Comparison of ENCODE assay signal across 22 cellular contexts in genomic region chr6:144336900-144337299, GRCh38. TPM values are rescaled to one million over a fixed set of nuclear protein-coding genes. Genes with fewer than 3 reads are reported as not detected.
DNase-seq lines count a peak whose midpoint lies in the region; ATAC-seq and TF ChIP-seq lines count a peak whose summit lies in the region.
"Had no signal": no experiment of that assay in that cellular context is flagged by ENCODE, and none has a peak within 500 bp of the region (broad histone marks: within the 10 kb centered on the region; RNA-seq: fewer than 3 reads in every experiment).

No MANE protein-coding gene starts in this region.

- DNase-seq in CD8-positive, alpha-beta T cell, result no peak
- DNase-seq in central memory CD8-positive, alpha-beta T cell (ENCODE audit: low spot score in 2 of 2), result no peak
- no peak for DNase-seq in osteoblast (ENCODE audit: insufficient read length, low spot score, missing footprints)
- no peak for DNase-seq in erythroblast (lab: John Stamatoyannopoulos, UW)
- DNase-seq in germinal center (ENCODE audit: low spot score), result no peak
- DNase-seq: activated CD4-positive, alpha-beta memory T cell treated with anti-CD3 and anti-CD28 coated beads, Interleukin-2, amount 10 ng/mL, durations not matched to agents 7 days and 5 days; aorta; foreskin keratinocyte; GM23248; KBM-7; kidney glomerular epithelial cell; NCI-H1092; NCI-H2081 treated with DMSO at 0.1 percent for 48 hours; NCI-H526 treated with DMSO at 0.1 percent for 48 hours; occipital lobe; sigmoid colon; substantia nigra had no signal

- CTCF ChIA-PET in CD8-positive, alpha-beta T cell (lab: Charles Lee), result interaction anchor here (1.0 kb wide), 1 partner anchor 14 kb away, joined by 3 read pairs; no protein-coding TSS in a partner anchor

- no peak overlapping the region for H2AFZ ChIP-seq in osteoblast (ENCODE audit: low read length)
- H2AFZ ChIP-seq: GM23248 had no signal

- POLR2A ChIA-PET in CD8-positive, alpha-beta T cell (lab: Charles Lee), result interaction anchor here (3.2 kb wide), 1 partner anchor 7 kb away, joined by 24 read pairs; no protein-coding TSS in a partner anchor

- no peak overlapping the region for H3K4me3 Mint-ChIP-seq in CD8-positive, alpha-beta T cell
- H3K4me3 Mint-ChIP-seq in IgD-negative memory B cell, result no peak overlapping the region
- H3K4me3 Mint-ChIP-seq in central memory CD8-positive, alpha-beta T cell, result no peak overlapping the region
- H3K4me3 Mint-ChIP-seq: activated CD4-positive, alpha-beta memory T cell treated with anti-CD3 and anti-CD28 coated beads, Interleukin-2, amount 10 ng/mL, durations not matched to agents 7 days and 5 days; activated T-helper 17 cell treated with anti-CD3 and anti-CD28 coated beads, Interleukin-2, amount 50 U/mL, for 72 hours; mesothelial cell of epicardium had no signal

- H3K4me2 ChIP-seq in osteoblast (ENCODE audit: insufficient read depth, low read length), result peak overlapping the region; percentile 21

- peaks cover 66% of the 10 kb centered on the region for H3K4me1 Mint-ChIP-seq in CD8-positive, alpha-beta T cell (ENCODE audit: low read depth)
- H3K4me1 Mint-ChIP-seq in IgD-negative memory B cell, result peaks cover 62 to 74% (median 62%) of the 10 kb centered on the region in 3 donors
- H3K4me1 Mint-ChIP-seq in central memory CD8-positive, alpha-beta T cell, result peaks cover 69% of the 10 kb centered on the region

- peaks cover 93% of the 10 kb centered on the region for H3K79me2 ChIP-seq in osteoblast (ENCODE audit: insufficient read depth, low read length)

- no peaks in the 10 kb centered on the region for H3K27me3 ChIP-seq in CD8-positive, alpha-beta T cell (ENCODE audit: insufficient read depth, low read length)
- H3K27me3 ChIP-seq in osteoblast (ENCODE audit: insufficient read depth, low read length), result no peaks in the 10 kb centered on the region
- H3K27me3 ChIP-seq: foreskin keratinocyte, sigmoid colon had no signal

- ATAC-seq in CD8-positive, alpha-beta T cell, result no peak
- no peak for ATAC-seq in central memory CD8-positive, alpha-beta T cell (replicated peaks; ENCODE audit: extremely low read depth, poor library complexity, severe bottlenecking)
- no peak for ATAC-seq in HG03097 (IDR thresholded peaks at IDR 0.05; ENCODE audit: low FRiP score, unreplicated experiment)
- ATAC-seq: activated T-helper 17 cell treated with anti-CD3 and anti-CD28 coated beads, Interleukin-2, amount 50 U/mL, for 72 hours; foreskin keratinocyte had no signal

- H3K4me3 ChIP-seq in CD8-positive, alpha-beta T cell (ENCODE audit: low read depth, low read length), result no peak overlapping the region
- no peak overlapping the region for H3K4me3 ChIP-seq in osteoblast (ENCODE audit: insufficient read depth, low read length)
- H3K4me3 ChIP-seq: GM23248, sigmoid colon had no signal

- H3K9me3 ChIP-seq in CD8-positive, alpha-beta T cell (ENCODE audit: low read length), result no peaks in the 10 kb centered on the region
- H3K9me3 ChIP-seq in osteoblast (ENCODE audit: low read depth, low read length), result no peaks in the 10 kb centered on the region
- H3K9me3 ChIP-seq: sigmoid colon had no signal

- no peaks in the 10 kb centered on the region for H3K9me3 Mint-ChIP-seq in CD8-positive, alpha-beta T cell
- no peaks in the 10 kb centered on the region for H3K9me3 Mint-ChIP-seq in IgD-negative memory B cell
- no peaks in the 10 kb centered on the region for H3K9me3 Mint-ChIP-seq in central memory CD8-positive, alpha-beta T cell
- H3K9me3 Mint-ChIP-seq: activated CD4-positive, alpha-beta memory T cell treated with anti-CD3 and anti-CD28 coated beads, Interleukin-2, amount 10 ng/mL, durations not matched to agents 7 days and 5 days; activated T-helper 17 cell treated with anti-CD3 and anti-CD28 coated beads, Interleukin-2, amount 50 U/mL, for 72 hours; mesothelial cell of epicardium had no signal

- TF ChIP-seq CTCF in CD8-positive, alpha-beta T cell (IDR thresholded peaks at IDR 0.05), result no peak
- TF ChIP-seq CTCF in osteoblast (IDR thresholded peaks at IDR 0.05; ENCODE audit: extremely low read depth, low read depth, low read length), result no peak

- peak overlapping the region; percentile 72 for H3K27ac Mint-ChIP-seq in CD8-positive, alpha-beta T cell
- peak overlapping the region in 2 of 3 donors; percentile 28 to 93 for H3K27ac Mint-ChIP-seq in IgD-negative memory B cell
- peak overlapping the region; percentile 82 for H3K27ac Mint-ChIP-seq in central memory CD8-positive, alpha-beta T cell (ENCODE audit: low read depth)
- H3K27ac Mint-ChIP-seq: activated CD4-positive, alpha-beta memory T cell treated with anti-CD3 and anti-CD28 coated beads, Interleukin-2, amount 10 ng/mL, durations not matched to agents 7 days and 5 days; activated T-helper 17 cell treated with anti-CD3 and anti-CD28 coated beads, Interleukin-2, amount 50 U/mL, for 72 hours; mesothelial cell of epicardium had no signal

- no peak overlapping the region for H3K27ac ChIP-seq in CD8-positive, alpha-beta T cell (ENCODE audit: low read depth, low read length)
- H3K27ac ChIP-seq in osteoblast (ENCODE audit: low read depth, low read length), result no peak overlapping the region
- H3K27ac ChIP-seq: foreskin keratinocyte, GM23248, HL-60, sigmoid colon had no signal

- H3K36me3 ChIP-seq in CD8-positive, alpha-beta T cell (ENCODE audit: insufficient read depth, low read length), result no peaks in the 10 kb centered on the region
- no peaks in the 10 kb centered on the region for H3K36me3 ChIP-seq in osteoblast (ENCODE audit: insufficient read depth, low read length)
- H3K36me3 ChIP-seq: sigmoid colon had no signal

- TF ChIP-seq POLR2A in erythroblast (IDR thresholded peaks at IDR 0.05; ENCODE audit: low read length), result no peak

- peaks cover 53% of the 10 kb centered on the region for H3K4me1 ChIP-seq in CD8-positive, alpha-beta T cell (ENCODE audit: insufficient read depth, low read length)
- peaks cover 9% of the 10 kb centered on the region for H3K4me1 ChIP-seq in osteoblast (ENCODE audit: insufficient read depth, low read length)

- H3K27me3 Mint-ChIP-seq in CD8-positive, alpha-beta T cell (ENCODE audit: low read depth), result no peaks in the 10 kb centered on the region
- no peaks in the 10 kb centered on the region for H3K27me3 Mint-ChIP-seq in IgD-negative memory B cell
- no peaks in the 10 kb centered on the region for H3K27me3 Mint-ChIP-seq in central memory CD8-positive, alpha-beta T cell
- H3K27me3 Mint-ChIP-seq: activated CD4-positive, alpha-beta memory T cell treated with anti-CD3 and anti-CD28 coated beads, Interleukin-2, amount 10 ng/mL, durations not matched to agents 7 days and 5 days; activated T-helper 17 cell treated with anti-CD3 and anti-CD28 coated beads, Interleukin-2, amount 50 U/mL, for 72 hours had no signal

- intact Hi-C loops in CD8-positive, alpha-beta T cell (cut with DNase I, micrococcal nuclease), result loop anchor here in 1 of 2 experiments (5.0 to 10.0 kb wide), 2 partner anchors 240 to 882 kb away; partner anchors contain the start of genes ADAT2, PEX3 and SF3B5

- H4K20me1 ChIP-seq in osteoblast (ENCODE audit: insufficient read depth, low read length), result peaks cover 23% of the 10 kb centered on the region

- H3K36me3 Mint-ChIP-seq in CD8-positive, alpha-beta T cell, result no peaks in the 10 kb centered on the region
- no peaks in the 10 kb centered on the region for H3K36me3 Mint-ChIP-seq in IgD-negative memory B cell
- peaks cover 11% of the 10 kb centered on the region for H3K36me3 Mint-ChIP-seq in central memory CD8-positive, alpha-beta T cell (ENCODE audit: insufficient read depth)
- H3K36me3 Mint-ChIP-seq: mesothelial cell of epicardium had no signal

RNA-seq across cellular contexts. Expression of gene UTRN, which starts 51.8 kb away (rescaled TPM):
- total RNA-seq in CD8-positive, alpha-beta T cell, result 100 to 1,000 TPM; 125 to 130 TPM
- polyA plus RNA-seq in IgD-negative memory B cell, result 76.7 TPM
- 235 and 242 TPM in 2 replicates for total RNA-seq in osteoblast
